ENCODE assay signal across 1 cellular context in genomic region chr12:31362115-31362758, GRCh38.
TF ChIP-seq lines count a peak whose summit lies in the region.

No MANE protein-coding gene starts in this region.

TF ChIP-seq in GM23338, 12 proteins besides CTCF, POLR2A, EP300 and RAD21 (continued from another document):
- TF ChIP-seq REST (IDR thresholded peaks at IDR 0.05; ENCODE audit: unreplicated experiment) = no peak
- TF ChIP-seq JUNB (IDR thresholded peaks at IDR 0.05; ENCODE audit: unreplicated experiment) = no peak
